Comparison of ENCODE assay signal across 9 cellular contexts in genomic region chrX:154436290-154436596, GRCh38. TPM values are rescaled to one million over a fixed set of nuclear protein-coding genes. Genes with fewer than 3 reads are reported as not detected.
A peak's percentile ranks its signal among the peaks of the same experiment; 100 is the strongest.
DNase-seq lines count a peak whose midpoint lies in the region; ATAC-seq and TF ChIP-seq lines count a peak whose summit lies in the region.
"Had no signal": no experiment of that assay in that cellular context is flagged by ENCODE, and none has a peak within 500 bp of the region (broad histone marks: within the 10 kb centered on the region; RNA-seq: fewer than 3 reads in every experiment).

No MANE protein-coding gene starts in this region.

- TF ChIP-seq CTCF in GM06990 (IDR thresholded peaks at IDR 0.05; ENCODE audit: insufficient read depth, low read length, poor library complexity, severe bottlenecking) (no peak), PC-3 (conservative IDR thresholded peaks at IDR 0.05; ENCODE audit: low read depth, low read length) (no peak), endodermal cell (conservative IDR thresholded peaks at IDR 0.05) (no peak), prostate gland (IDR thresholded peaks at IDR 0.05) (no peak)

- H3K27ac ChIP-seq in PC-3 (ENCODE audit: low read length), result no peak overlapping the region
- peak overlapping the region; percentile 44 for H3K27ac ChIP-seq in endodermal cell (ENCODE audit: low read depth, low read length)
- H3K27ac ChIP-seq in prostate gland, result peak overlapping the region; percentile 61 to 66

- no TSS peak for BruUV-seq in PC-3 (replicated peaks; lab: Mats Ljungman, UMichigan)

- H3K36me3 Mint-ChIP-seq in endodermal cell (ENCODE audit: low read depth), result peaks cover 20% of the 10 kb centered on the region

- H3F3A ChIP-seq in PC-3 (ENCODE audit: low read length, unreplicated experiment), result no peaks in the 10 kb centered on the region

- peaks cover 11% of the 10 kb centered on the region for H4K20me1 ChIP-seq in PC-3 (ENCODE audit: low read length)

- no peak overlapping the region for H3K9ac ChIP-seq in PC-3 (ENCODE audit: low read length)
- no peak overlapping the region for H3K9ac ChIP-seq in endodermal cell (ENCODE audit: extremely low read depth, low read length, poor library complexity, severe bottlenecking)

- H2AFZ ChIP-seq in PC-3 (ENCODE audit: low read length), result peak overlapping the region; percentile 48; the same call in 1 of the 2 replicates

- H3K27ac Mint-ChIP-seq in endodermal cell, result peak overlapping the region; percentile 80

- no peak for DNase-seq in GM06990 (ENCODE audit: extremely low read depth, insufficient read length)
- no peak for DNase-seq in PC-3
- DNase-seq in endodermal cell, result no peak
- DNase-seq in prostate gland (ENCODE audit: low spot score), result no peak
- DNase-seq in HuH-7 (ENCODE audit: low spot score), result no peak
- DNase-seq in AG20443 (ENCODE audit: low spot score), result no peak

- intact Hi-C loops in PC-3 (cut with micrococcal nuclease) (no loop called here), prostate gland (cut with DNase I) (loop anchor here (5.0 kb wide), 2 partner anchors 34 to 51 kb away; partner anchors contain the start of gene UBL4A)

- H3K4me3 Mint-ChIP-seq in endodermal cell, result peak overlapping the region; percentile 78

- ATAC-seq in PC-3, result no peak
- ATAC-seq in HG03378 (IDR thresholded peaks at IDR 0.05; ENCODE audit: unreplicated experiment), result no peak
- ATAC-seq in HG03354 (IDR thresholded peaks at IDR 0.05; ENCODE audit: poor library complexity, severe bottlenecking, unreplicated experiment), result no peak

- peaks cover 39% of the 10 kb centered on the region for H3K79me2 ChIP-seq in PC-3 (ENCODE audit: low read length)

- no peaks in the 10 kb centered on the region for H3K4me1 Mint-ChIP-seq in endodermal cell

- H3K9me2 ChIP-seq in PC-3 (replicated peaks; ENCODE audit: low read length), result no peaks in the 10 kb centered on the region

- no peak for TF ChIP-seq POLR2A in prostate gland (IDR thresholded peaks at IDR 0.05)

- H3K27me3 ChIP-seq in GM06990 (replicated peaks; ENCODE audit: control insufficient read depth, insufficient read depth, low read length), result no peaks in the 10 kb centered on the region
- no peaks in the 10 kb centered on the region for H3K27me3 ChIP-seq in PC-3 (ENCODE audit: low read length)
- no peaks in the 10 kb centered on the region for H3K27me3 ChIP-seq in endodermal cell (ENCODE audit: control insufficient read depth, insufficient read depth, low read length, poor library complexity, severe bottlenecking)
- H3K27me3 ChIP-seq in prostate gland (replicated peaks; ENCODE audit: insufficient read depth), result no peaks in the 10 kb centered on the region
- H3K27me3 ChIP-seq: thyroid gland had no signal

- H3K27me3 Mint-ChIP-seq in endodermal cell (ENCODE audit: insufficient read depth), result no peaks in the 10 kb centered on the region

- CTCF ChIA-PET in PC-3 (lab: Charles Lee), result no interaction called here

- peaks cover 6% of the 10 kb centered on the region for H3K36me3 ChIP-seq in GM06990 (ENCODE audit: control insufficient read depth, insufficient read depth, low read length)
- no peaks in the 10 kb centered on the region; the same call in 1 of the 2 replicates for H3K36me3 ChIP-seq in PC-3 (ENCODE audit: low read depth, low read length)
- peaks cover 14% of the 10 kb centered on the region for H3K36me3 ChIP-seq in endodermal cell (ENCODE audit: control insufficient read depth, insufficient read depth, low read length)
- no peaks in the 10 kb centered on the region for H3K36me3 ChIP-seq in prostate gland

- POLR2A ChIA-PET in PC-3 (lab: Charles Lee; ENCODE audit: unreplicated experiment), result no interaction called here

- H3K9me3 ChIP-seq in PC-3 (ENCODE audit: low read length), result no peaks in the 10 kb centered on the region
- no peaks in the 10 kb centered on the region for H3K9me3 ChIP-seq in endodermal cell (ENCODE audit: control insufficient read depth, low read length)
- no peaks in the 10 kb centered on the region for H3K9me3 ChIP-seq in prostate gland
- H3K9me3 ChIP-seq: thyroid gland had no signal

- WGBS in endodermal cell (ENCODE audit: insufficient coverage in 1 of 2, insufficient read length in 1 of 2), 2 experiments, result 27 to 60% methylated on average over 2 to 20 of the region's 20 CpGs
- WGBS in prostate gland, result 17% methylated on average over 18 of the region's 20 CpGs

- H3K4me2 ChIP-seq in PC-3 (ENCODE audit: low read length), result peak overlapping the region; percentile 73

- H3K4me3 ChIP-seq in GM06990 (replicated peaks; ENCODE audit: low read depth, low read length) (peak overlapping the region; percentile 35), PC-3 (ENCODE audit: low read length) (peak overlapping the region; percentile 51), endodermal cell (ENCODE audit: low read length) (no peak overlapping the region), prostate gland (peak overlapping the region in 1 of 2 donors; percentile 16)

- peaks cover 70% of the 10 kb centered on the region for H3K9me3 Mint-ChIP-seq in endodermal cell

- peaks cover 12% of the 10 kb centered on the region for H3K4me1 ChIP-seq in PC-3 (ENCODE audit: insufficient read depth, low read length)
- H3K4me1 ChIP-seq in endodermal cell (ENCODE audit: control insufficient read depth, insufficient read depth, low read length), result no peaks in the 10 kb centered on the region
- no peaks in the 10 kb centered on the region for H3K4me1 ChIP-seq in prostate gland (replicated peaks)

RNA-seq across cellular contexts. Expression of gene GDI1, which starts 0.7 kb away (rescaled TPM):
- total RNA-seq in PC-3 (2014; rRNA removed), result 96.1 and 97.1 TPM in 2 replicates
- 100 to 1,000 TPM; 143 to 179 TPM for total RNA-seq in endodermal cell
- polyA plus RNA-seq in endodermal cell (2013, experiment 1 of 2), result 302 TPM
- polyA plus RNA-seq in endodermal cell (2013, experiment 2 of 2), result 251 TPM
- 100 to 1,000 TPM in 1 of 2 donors, 10 to 100 TPM in 1; 52.9 to 148 TPM for total RNA-seq in prostate gland

RNA-seq across cellular contexts. Expression of gene FAM50A, which starts 7.7 kb away (rescaled TPM):
- total RNA-seq in PC-3 (2014; rRNA removed), result 53.8 and 76.7 TPM in 2 replicates
- total RNA-seq in endodermal cell, result 100 to 1,000 TPM in 1 of 2 donors, 10 to 100 TPM in 1; 91.0 to 102 TPM
- 69.6 TPM for polyA plus RNA-seq in endodermal cell (2013, experiment 1 of 2)
- polyA plus RNA-seq in endodermal cell (2013, experiment 2 of 2), result 74.4 TPM
- total RNA-seq in prostate gland, result 10 to 100 TPM; 32.9 to 35.8 TPM

RNA-seq across cellular contexts. Expression of gene ATP6AP1, which starts 7.8 kb away (rescaled TPM):
- total RNA-seq in PC-3 (2014; rRNA removed), result 68.7 and 94.0 TPM in 2 replicates
- total RNA-seq in endodermal cell, result 10 to 100 TPM; 61.6 to 66.8 TPM
- polyA plus RNA-seq in endodermal cell (2013, experiment 1 of 2), result 92.5 TPM
- 84.1 TPM for polyA plus RNA-seq in endodermal cell (2013, experiment 2 of 2)
- total RNA-seq in prostate gland, result 100 to 1,000 TPM; 110 to 149 TPM

RNA-seq across cellular contexts. Expression of gene PLXNA3, which starts 21.8 kb away (rescaled TPM):
- total RNA-seq in PC-3 (2014; rRNA removed) (5.3 and 21.8 TPM in 2 replicates), endodermal cell (10 to 100 TPM; 52.6 to 68.8 TPM), prostate gland (10 to 100 TPM; 15.7 to 21.0 TPM)
- 68.6 TPM for polyA plus RNA-seq in endodermal cell (2013, experiment 1 of 2)
- 65.1 TPM for polyA plus RNA-seq in endodermal cell (2013, experiment 2 of 2)

RNA-seq across cellular contexts. Expression of gene TAFAZZIN, which starts 24.9 kb away (rescaled TPM):
- total RNA-seq in PC-3 (2014; rRNA removed) (39.4 and 41.5 TPM in 2 replicates), endodermal cell (10 to 100 TPM; 32.9 to 62.9 TPM), prostate gland (10 to 100 TPM; 25.7 to 56.5 TPM)
- polyA plus RNA-seq in endodermal cell (2013, experiment 1 of 2), result 40.6 TPM
- polyA plus RNA-seq in endodermal cell (2013, experiment 2 of 2), result 39.8 TPM
